ENCODE assay signal across 1 cellular context in the genomic region with DNA sequence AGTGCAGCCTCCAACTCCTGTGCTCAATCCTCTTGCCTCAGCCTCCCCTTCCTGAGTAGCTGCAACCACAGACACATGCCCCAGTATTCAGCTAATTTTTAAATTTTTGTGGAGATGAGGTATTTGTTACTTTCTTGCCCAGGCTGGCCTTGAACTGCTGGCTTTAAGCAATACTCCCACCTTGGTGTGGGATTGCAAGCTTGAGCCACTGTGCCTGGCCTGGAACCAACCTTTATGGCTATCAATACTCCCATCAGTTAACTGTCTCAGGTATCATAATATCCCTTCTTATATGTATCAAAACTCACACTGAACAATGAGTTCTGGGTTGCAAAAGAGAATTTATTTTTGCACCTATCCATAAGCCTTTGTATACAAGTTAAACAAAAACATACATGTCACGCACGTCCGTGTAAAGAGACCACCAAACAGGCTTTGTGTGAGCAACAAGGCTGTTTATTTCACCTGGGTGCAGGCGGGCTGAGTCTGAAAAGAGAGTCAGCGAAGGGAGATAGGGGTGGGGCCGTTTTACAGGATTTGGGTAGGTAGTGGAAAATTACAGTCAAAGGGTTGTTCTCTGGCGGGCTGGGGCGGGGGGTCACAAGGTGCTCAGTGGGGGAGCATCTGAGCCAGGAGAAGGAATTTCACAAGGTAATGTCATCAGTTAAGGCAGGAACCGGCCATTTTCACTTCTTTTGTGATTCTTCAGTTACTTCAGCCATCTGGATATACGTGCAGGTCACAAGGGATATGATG. TPM values are rescaled to one million over a fixed set of nuclear protein-coding genes. Genes with fewer than 3 reads are reported as not detected.
"Had no signal": no experiment of that assay in that cellular context is flagged by ENCODE, and none has a peak within 500 bp of the region (broad histone marks: within the 10 kb centered on the region; RNA-seq: fewer than 3 reads in every experiment).

No MANE protein-coding gene starts in this region.

RNA-seq across cellular contexts. Expression of a gene that starts 16.4 kb away (rescaled TPM):
- total RNA-seq: ascending aorta had no signal
